In the genomic region with DNA sequence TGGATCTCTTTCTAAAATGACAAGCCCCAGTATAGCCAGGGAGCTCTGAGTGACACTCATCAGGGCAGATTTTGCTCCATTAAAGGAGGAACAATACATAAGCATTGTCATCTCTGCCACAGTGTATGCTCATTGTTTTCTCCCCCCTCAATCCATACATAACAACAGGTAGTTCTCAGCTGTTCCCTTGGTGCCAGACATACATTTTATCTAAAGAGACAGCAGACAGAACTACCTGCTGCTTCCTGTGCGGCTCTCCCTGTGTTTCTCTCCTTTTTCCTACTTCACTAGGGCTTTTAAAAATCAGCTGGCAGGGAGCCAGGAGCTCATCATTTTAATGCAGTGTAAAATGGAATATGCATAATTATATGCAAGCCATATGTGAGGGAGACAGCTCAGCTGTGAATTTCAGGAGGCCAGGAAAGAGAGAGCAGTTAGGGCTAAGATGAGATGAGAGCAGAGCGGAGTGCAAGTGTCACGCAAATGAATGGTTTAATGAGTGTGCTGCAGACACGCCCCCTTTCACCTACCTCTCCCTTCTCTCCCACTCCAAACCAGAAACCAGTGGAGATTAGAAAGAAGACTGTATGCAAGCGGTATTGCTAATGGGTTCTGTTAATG, we compare ENCODE assay signal across 19 cellular contexts.
DNase-seq lines count a peak whose midpoint lies in the region; ATAC-seq lines count a peak whose summit lies in the region.
"Had no signal": no experiment of that assay in that cellular context is flagged by ENCODE, and none has a peak within 500 bp of the region (broad histone marks: within the 10 kb centered on the region; RNA-seq: fewer than 3 reads in every experiment).

No MANE protein-coding gene starts in this region.

- peak overlapping the region; percentile 67; the same call in 1 of the 2 replicates for H3K27ac ChIP-seq in SK-N-MC
- H3K27ac ChIP-seq: A549, brain microvascular endothelial cell, C4-2B, colonic mucosa, foreskin keratinocyte, neural progenitor cell, tibial artery had no signal

- H3K4me3 ChIP-seq in SK-N-MC = peak overlapping the region; percentile 48
- H3K4me3 ChIP-seq: A549, colonic mucosa, neural progenitor cell, tibial artery had no signal

- no peak for ATAC-seq in HG02642 (IDR thresholded peaks at IDR 0.05; ENCODE audit: poor library complexity, unreplicated experiment)
- ATAC-seq in GM19328 (IDR thresholded peaks at IDR 0.05; ENCODE audit: unreplicated experiment) = no peak
- ATAC-seq: A549, foreskin keratinocyte had no signal

- no peaks in the 10 kb centered on the region for H3K9me3 ChIP-seq in SK-N-MC (ENCODE audit: low read depth, low read length)
- H3K9me3 ChIP-seq: A549, colonic mucosa, tibial artery had no signal

- DNase-seq in NCI-H510A treated with DMSO at 0.1 percent for 48 hours (lab: John Stamatoyannopoulos, UW) (peak; percentile 2), NCI-H510A (lab: John Stamatoyannopoulos, UW) (no peak), NCI-H187 treated with DMSO at 0.1 percent for 48 hours (lab: John Stamatoyannopoulos, UW) (peak; percentile 66), SK-N-MC (ENCODE audit: low read depth, low spot score) (peak; percentile 83), T-helper 9 cell (no peak), H4 (ENCODE audit: low spot score) (no peak)
- DNase-seq: activated CD4-positive, alpha-beta T cell treated with anti-CD3 and anti-CD28 coated beads for 1 hour; activated naive CD8-positive, alpha-beta T cell treated with anti-CD3 and anti-CD28 coated beads for 36 hours; brain microvascular endothelial cell; colonic mucosa; DMS79 treated with DMSO at 0.1 percent for 48 hours; foreskin keratinocyte; NCI-H226; tibial artery had no signal

- H3K36me3 ChIP-seq in SK-N-MC (ENCODE audit: insufficient read depth, low read length) = no peaks in the 10 kb centered on the region
- H3K36me3 ChIP-seq: brain microvascular endothelial cell, colonic mucosa, neural progenitor cell, tibial artery had no signal

- H3K9ac ChIP-seq in SK-N-MC (ENCODE audit: insufficient read length) = no peak overlapping the region
- H3K9ac ChIP-seq: neural progenitor cell had no signal

Comparison
In these comparisons a context has a peak if more than half of its experiments do, and no peak if none do; other contexts are left out.
1. DNase-seq: peak in NCI-H510A treated with DMSO at 0.1 percent for 48 hours (single experiment), NCI-H187 treated with DMSO at 0.1 percent for 48 hours (single experiment) and SK-N-MC (single experiment); none in NCI-H510A (single experiment), T-helper 9 cell (single experiment) and H4 (single experiment).